ENCODE assay signal across 8 cellular contexts in genomic region chr3:170949211-170949610, GRCh38.
"Had no signal": no experiment of that assay in that cellular context is flagged by ENCODE, and none has a peak within 500 bp of the region (broad histone marks: within the 10 kb centered on the region; RNA-seq: fewer than 3 reads in every experiment).

No MANE protein-coding gene starts in this region.

- DNase-seq: GDM1, GF-D8 had no signal

- FAIRE-seq: G401.6, GM12878, GM12891, GM12892, GM18507, GM19239 had no signal

- ATAC-seq: GM12878 had no signal

- H3K4me3 ChIP-seq: GM12878 had no signal
